18 cellular contexts compared by ENCODE assay signal in the genomic region with DNA sequence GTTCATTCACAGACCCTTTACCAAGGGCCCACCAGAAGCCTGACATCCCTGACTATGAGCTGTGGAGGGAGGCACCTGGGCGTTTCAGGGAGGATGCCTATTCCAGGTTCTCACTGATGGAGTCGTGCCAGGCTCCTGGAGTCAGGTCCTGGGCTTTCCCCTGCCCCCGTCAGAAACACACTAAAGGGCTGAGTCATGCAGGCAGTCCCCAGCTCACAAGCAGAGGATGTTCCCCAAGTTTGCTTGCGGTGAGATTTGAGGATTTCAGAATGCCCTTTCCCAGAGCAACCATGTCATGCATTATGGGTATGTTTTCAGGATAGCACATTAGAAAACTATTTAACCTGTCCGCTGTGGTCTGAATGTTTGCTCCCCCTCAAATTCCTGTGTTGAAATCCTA. TPM values are rescaled to one million over a fixed set of nuclear protein-coding genes. Genes with fewer than 3 reads are reported as not detected.
DNase-seq lines count a peak whose midpoint lies in the region; ATAC-seq lines count a peak whose summit lies in the region.
"Had no signal": no experiment of that assay in that cellular context is flagged by ENCODE, and none has a peak within 500 bp of the region (broad histone marks: within the 10 kb centered on the region; RNA-seq: fewer than 3 reads in every experiment).

No MANE protein-coding gene starts in this region.

- peak; percentile 40 for ATAC-seq in esophagus mucosa
- ATAC-seq: activated CD4-positive, alpha-beta T cell treated with anti-CD3 and anti-CD28 coated beads for 36 hours; activated naive CD4-positive, alpha-beta T cell treated with anti-CD3 and anti-CD28 coated beads, Interleukin-2, amount 50 U/mL, for 72 hours; GM12878; SK-N-SH treated with all-trans-retinoic acid at 6 μM for 48 hours had no signal

- DNase-seq in HK-2 (ENCODE audit: unreplicated experiment): peak; percentile 97
- peak; percentile 46 for DNase-seq in SW480 (ENCODE audit: low spot score)
- DNase-seq in renal cortical epithelial cell (ENCODE audit: low read depth): peak; percentile 90
- DNase-seq in AG08396 (ENCODE audit: low spot score): no peak
- DNase-seq in stimulated activated naive CD4-positive, alpha-beta T cell treated with Interleukin-2 at 50 U/mL for 16 hours (lab: John Stamatoyannopoulos, UW): no peak
- DNase-seq in 8988T: no peak
- DNase-seq in NCI-H1105 treated with DMSO at 0.1 percent for 48 hours (lab: John Stamatoyannopoulos, UW): no peak
- DNase-seq: activated CD4-positive, alpha-beta T cell treated with anti-CD3 and anti-CD28 coated beads for 36 hours; hippocampal formation; NCI-H1417 treated with DMSO at 0.1 percent for 48 hours; NCI-H2171; NCI-H774; nephron progenitor cell; stimulated activated CD4-positive, alpha-beta T cell treated with anti-CD3 and anti-CD28 coated beads, Interleukin-4, amount 100 ng/mL, for 1 hour had no signal

RNA-seq across cellular contexts. Expression of a gene that starts 45.2 kb away (rescaled TPM):
- total RNA-seq in esophagus mucosa: 5.9 TPM
- 3.6 and 5.5 TPM in 2 replicates for total RNA-seq in renal cortical epithelial cell

Comparison
In these comparisons a context has a peak if more than half of its experiments do, and no peak if none do; other contexts are left out.
1. DNase-seq: peak in HK-2 (single experiment), SW480 (single experiment) and renal cortical epithelial cell (single experiment); none in AG08396 (single experiment), stimulated activated naive CD4-positive, alpha-beta T cell treated with Interleukin-2 at 50 U/mL for 16 hours (single experiment), 8988T (single experiment) and NCI-H1105 treated with DMSO at 0.1 percent for 48 hours (single experiment).